Comparison of ENCODE assay signal across 21 cellular contexts in genomic region chr12:128314611-128315010, GRCh38. TPM values are rescaled to one million over a fixed set of nuclear protein-coding genes. Genes with fewer than 3 reads are reported as not detected.
A peak's percentile ranks its signal among the peaks of the same experiment; 100 is the strongest.
DNase-seq lines count a peak whose midpoint lies in the region; ATAC-seq and TF ChIP-seq lines count a peak whose summit lies in the region.
"Had no signal": no experiment of that assay in that cellular context is flagged by ENCODE, and none has a peak within 500 bp of the region (broad histone marks: within the 10 kb centered on the region; RNA-seq: fewer than 3 reads in every experiment).

No MANE protein-coding gene starts in this region.

- H3K27me3 Mint-ChIP-seq in neural crest cell (ENCODE audit: low read depth): no peaks in the 10 kb centered on the region
- peaks cover 11% of the 10 kb centered on the region for H3K27me3 Mint-ChIP-seq in type B pancreatic cell
- H3K27me3 Mint-ChIP-seq in activated T-helper 17 cell treated with anti-CD3 and anti-CD28 coated beads, Interleukin-2, amount 50 U/mL, for 72 hours: no peaks in the 10 kb centered on the region

- H3K4me3 Mint-ChIP-seq in neural crest cell: no peak overlapping the region
- peak overlapping the region; percentile 32 for H3K4me3 Mint-ChIP-seq in type B pancreatic cell
- no peak overlapping the region for H3K4me3 Mint-ChIP-seq in activated T-helper 17 cell treated with anti-CD3 and anti-CD28 coated beads, Interleukin-2, amount 50 U/mL, for 72 hours
- H3K4me3 Mint-ChIP-seq: CD8-positive, alpha-beta T cell; GM23338 had no signal

- H3K36me3 Mint-ChIP-seq in neural crest cell (ENCODE audit: low read depth) (no peaks in the 10 kb centered on the region), type B pancreatic cell (peaks cover 18% of the 10 kb centered on the region)
- H3K36me3 Mint-ChIP-seq in activated T-helper 17 cell treated with anti-CD3 and anti-CD28 coated beads, Interleukin-2, amount 50 U/mL, for 72 hours (ENCODE audit: low read depth): no peaks in the 10 kb centered on the region
- H3K36me3 Mint-ChIP-seq: CD8-positive, alpha-beta T cell had no signal

- peaks cover 43% of the 10 kb centered on the region for H3K4me1 Mint-ChIP-seq in neural crest cell
- H3K4me1 Mint-ChIP-seq in type B pancreatic cell (ENCODE audit: unreplicated experiment): peaks cover 72% of the 10 kb centered on the region
- no peaks in the 10 kb centered on the region for H3K4me1 Mint-ChIP-seq in activated T-helper 17 cell treated with anti-CD3 and anti-CD28 coated beads, Interleukin-2, amount 50 U/mL, for 72 hours
- H3K4me1 Mint-ChIP-seq: GM23338 had no signal

- H3K9me3 Mint-ChIP-seq in neural crest cell: no peaks in the 10 kb centered on the region
- H3K9me3 Mint-ChIP-seq in type B pancreatic cell: no peaks in the 10 kb centered on the region
- H3K9me3 Mint-ChIP-seq in activated T-helper 17 cell treated with anti-CD3 and anti-CD28 coated beads, Interleukin-2, amount 50 U/mL, for 72 hours: peaks cover 11% of the 10 kb centered on the region
- H3K9me3 Mint-ChIP-seq: CD8-positive, alpha-beta T cell had no signal

- ATAC-seq in HG02885 (IDR thresholded peaks at IDR 0.05; ENCODE audit: poor library complexity, unreplicated experiment): no peak
- no peak for ATAC-seq in activated T-helper 17 cell treated with anti-CD3 and anti-CD28 coated beads, Interleukin-2, amount 50 U/mL, for 72 hours (replicated peaks)
- ATAC-seq: CD8-positive, alpha-beta T cell; GM23338; Right ventricle myocardium inferior had no signal

- H3K27ac Mint-ChIP-seq in neural crest cell (ENCODE audit: unreplicated experiment) (peak overlapping the region; percentile 93), type B pancreatic cell (peak overlapping the region; percentile 53)
- H3K27ac Mint-ChIP-seq in activated T-helper 17 cell treated with anti-CD3 and anti-CD28 coated beads, Interleukin-2, amount 50 U/mL, for 72 hours: no peak overlapping the region
- H3K27ac Mint-ChIP-seq: CD8-positive, alpha-beta T cell; GM23338 had no signal

- DNase-seq in NCI-H69 (lab: John Stamatoyannopoulos, UW): peak; percentile 30
- DNase-seq in islet precursor cell: peak; percentile 68
- DNase-seq in neural crest cell (ENCODE audit: low read depth, low spot score): no peak
- no peak for DNase-seq in type B pancreatic cell (ENCODE audit: extremely low spot score, unreplicated experiment)
- no peak for DNase-seq in dermis blood vessel endothelial cell
- DNase-seq: CD8-positive, alpha-beta T cell; DND-41; HCEC 1CT; Karpas-422; NCI-H1417; NCI-H1694 treated with DMSO at 0.1 percent for 48 hours; NCI-H2081 treated with DMSO at 0.1 percent for 48 hours; NCI-H2171 treated with DMSO at 0.1 percent for 48 hours; NCI-H446 had no signal

- TF ChIP-seq CTCF in neural crest cell (conservative IDR thresholded peaks at IDR 0.05) (no peak), type B pancreatic cell (conservative IDR thresholded peaks at IDR 0.05) (no peak)

RNA-seq across cellular contexts. Expression of gene TMEM132C, which starts 47.6 kb away (rescaled TPM):
- total RNA-seq in neural crest cell (10.6 and 10.9 TPM in 2 replicates), type B pancreatic cell (ENCODE audit: low replicate concordance) (4.3 and 61.8 TPM in 2 replicates), dermis blood vessel endothelial cell (not detected in 2 replicates)
- not detected for total RNA-seq in activated T-helper 17 cell treated with anti-CD3 and anti-CD28 coated beads, Interleukin-2, amount 50 U/mL, for 72 hours
- total RNA-seq: A673; CD8-positive, alpha-beta T cell; GM23338; M059J; SJSA1 had no signal

Comparison
In these comparisons a context has a peak if more than half of its experiments do, and no peak if none do; other contexts are left out.
1. DNase-seq: peak in NCI-H69 (single experiment) and islet precursor cell (single experiment); none in neural crest cell (single experiment), type B pancreatic cell (single experiment) and dermis blood vessel endothelial cell (single experiment).